Comparison of ENCODE assay signal across 8 cellular contexts in genomic region chr19:45423589-45424190, GRCh38. TPM values are rescaled to one million over a fixed set of nuclear protein-coding genes. Genes with fewer than 3 reads are reported as not detected.
DNase-seq lines count a peak whose midpoint lies in the region; ATAC-seq and TF ChIP-seq lines count a peak whose summit lies in the region.

Gene ERCC1, minus strand, starts transcription at chr19:45423917. Its CDS starts 543 bp downstream, at chr19:45423374.

- H3K9me3 ChIP-seq in esophagus squamous epithelium (no peaks in the 10 kb centered on the region), stomach smooth muscle (ENCODE audit: control insufficient read depth in 2 of 2, low read length in 2 of 2) (no peaks in the 10 kb centered on the region)

- H3K36me3 ChIP-seq in esophagus squamous epithelium = peaks cover 0 to 39% (median 4%) of the 10 kb centered on the region in 3 donors
- H3K36me3 ChIP-seq in stomach smooth muscle (ENCODE audit: control insufficient read depth in 2 of 2, insufficient read depth in 2 of 2, low read length in 2 of 2) = peaks cover 9 to 10% of the 10 kb centered on the region in 2 donors

- H3K4me3 ChIP-seq in esophagus squamous epithelium (peak within 1 kb of the TSS; percentile 60 to 70 (median 65)), stomach smooth muscle (ENCODE audit: low read length in 2 of 2) (peak within 1 kb of the TSS; percentile 85 to 87)

- H3K27me3 ChIP-seq in esophagus squamous epithelium (peaks cover 0 to 6% (median 0%) of the 10 kb centered on the region in 4 donors), stomach smooth muscle (ENCODE audit: control insufficient read depth in 1 of 2, insufficient read depth in 2 of 2, low read length in 2 of 2) (no peaks in the 10 kb centered on the region)

- no peak for TF ChIP-seq CTCF in esophagus squamous epithelium (IDR thresholded peaks at IDR 0.05)

- H3K4me1 ChIP-seq in esophagus squamous epithelium (peaks cover 21 to 93% (median 26%) of the 10 kb centered on the region in 3 donors), stomach smooth muscle (ENCODE audit: control insufficient read depth, insufficient read depth, low read length) (peaks cover 24% of the 10 kb centered on the region)

- peak; percentile 60 for ATAC-seq in GM21390 (IDR thresholded peaks at IDR 0.05; ENCODE audit: unreplicated experiment)

- intact Hi-C loops in esophagus squamous epithelium (cut with DNase I) = no loop called here

- WGBS in esophagus squamous epithelium, 2 donors = 0% methylated on average over 8 to 10 of the region's 37 CpGs

- DNase-seq in DMS 273 treated with DMSO at 0.1 percent for 48 hours (lab: John Stamatoyannopoulos, UW) = peak; percentile 92
- peak in 75 of 76 experiments; percentile 89 to 100 (median 98) for DNase-seq in HUDEP-2 (lab: John Stamatoyannopoulos, UW; ENCODE audit: unreplicated experiment in 76 of 76)
- DNase-seq in NOMO-1 treated with dmso at 0.1 percent for 144 hours (lab: John Stamatoyannopoulos, UW; ENCODE audit: unreplicated experiment) = peak; percentile 98
- peak; percentile 76 for DNase-seq in activated T-cell treated with anti-CD3 and anti-CD28 coated beads, Interleukin-2, amount 50 U/mL, for 1 hour
- peak; percentile 82 for DNase-seq in esophagus squamous epithelium (lab: John Stamatoyannopoulos, UW)
- peak; percentile 95 for DNase-seq in myocyte (ENCODE audit: low read depth)

- H3K27ac ChIP-seq in esophagus squamous epithelium (peak within 1 kb of the TSS; percentile 91 to 97 (median 94)), stomach smooth muscle (ENCODE audit: low read length) (peak within 1 kb of the TSS; percentile 82)

- peak in 2 of 4 donors; percentile 73 to 74 for TF ChIP-seq POLR2A in esophagus squamous epithelium (IDR thresholded peaks at IDR 0.05)

- peak within 1 kb of the TSS; percentile 83 to 84 for H3K9ac ChIP-seq in stomach smooth muscle (ENCODE audit: low read length in 2 of 2)

RNA-seq across cellular contexts. Expression of gene ERCC1, which starts in this region (rescaled TPM):
- 10 to 100 TPM; 27.7 to 80.9 (median 48.5) TPM for total RNA-seq in esophagus squamous epithelium
- 60.8 and 78.3 TPM in 2 replicates for total RNA-seq in myocyte
- 96.4 TPM for polyA plus RNA-seq in myocyte (2012)

Comparison
In these comparisons a context has a peak if more than half of its experiments do, and no peak if none do; other contexts are left out.
1. Peak in every context shown above with its lines: DNase-seq, ATAC-seq, H3K4me3 ChIP-seq and H3K27ac ChIP-seq.